ENCODE assay signal across 13 cellular contexts in the genomic region with DNA sequence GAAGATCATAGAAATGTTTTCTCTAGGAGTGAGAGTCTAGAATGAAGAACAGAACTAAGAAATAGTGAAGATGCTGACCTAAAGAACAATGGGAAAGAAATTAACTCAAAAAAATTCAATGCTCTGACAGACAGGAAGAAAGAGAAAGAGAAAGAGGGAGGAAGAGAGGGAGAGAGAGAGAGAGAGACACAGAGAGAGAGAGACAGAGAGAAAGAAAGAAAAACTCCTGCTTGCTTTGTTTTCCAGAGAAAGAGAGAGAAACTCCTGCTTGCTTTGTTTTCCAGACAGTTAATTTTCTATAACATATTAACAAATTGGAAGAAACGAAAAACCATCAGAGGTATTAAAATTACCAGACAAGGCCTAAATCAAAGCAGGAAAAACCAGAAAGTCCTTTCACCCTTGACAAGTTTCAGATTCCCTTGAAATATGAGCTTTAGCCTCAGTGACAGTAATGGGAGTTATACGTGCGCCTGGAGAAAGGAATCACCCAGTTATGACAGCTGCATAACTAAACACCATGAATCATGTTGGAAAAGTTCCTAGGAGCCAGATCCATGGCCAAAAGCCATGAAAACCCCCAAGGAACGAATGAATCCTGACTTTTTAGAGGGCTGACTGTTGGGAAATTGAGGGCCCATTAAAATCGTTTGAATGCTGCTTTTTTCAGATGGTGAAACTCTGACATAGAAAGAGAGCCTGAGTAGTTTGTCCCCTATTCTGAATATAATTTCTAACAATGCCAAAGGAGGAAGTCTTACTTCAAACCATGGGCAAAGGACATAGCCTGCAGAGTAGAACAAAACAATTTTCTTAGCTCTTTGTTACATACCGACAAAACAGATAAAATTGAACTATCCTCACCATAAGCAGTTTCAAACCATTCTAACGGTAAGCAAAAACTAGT.
A peak's percentile ranks its signal among the peaks of the same experiment; 100 is the strongest.
DNase-seq lines count a peak whose midpoint lies in the region; ATAC-seq and TF ChIP-seq lines count a peak whose summit lies in the region.
"Had no signal": no experiment of that assay in that cellular context is flagged by ENCODE, and none has a peak within 500 bp of the region (broad histone marks: within the 10 kb centered on the region; RNA-seq: fewer than 3 reads in every experiment).

No MANE protein-coding gene starts in this region.

- peak overlapping the region; percentile 83 for H3K27ac ChIP-seq in PC-3 (ENCODE audit: low read length)
- H3K27ac ChIP-seq in neural cell (ENCODE audit: low read length): no peak overlapping the region
- H3K27ac ChIP-seq: BLaER1 had no signal

- H3K79me2 ChIP-seq in PC-3 (ENCODE audit: low read length) (no peaks in the 10 kb centered on the region), neural cell (replicated peaks; ENCODE audit: insufficient read depth, low read length) (no peaks in the 10 kb centered on the region)

- TF ChIP-seq CTCF in PC-3 (conservative IDR thresholded peaks at IDR 0.05; ENCODE audit: low read depth, low read length): no peak
- TF ChIP-seq CTCF in neural cell (IDR thresholded peaks at IDR 0.05; ENCODE audit: poor library complexity, severe bottlenecking): no peak

- TF ChIP-seq RAD21 in neural cell (conservative IDR thresholded peaks at IDR 0.05): no peak

- TF ChIP-seq EP300 in neural cell (conservative IDR thresholded peaks at IDR 0.05; ENCODE audit: poor library complexity, severe bottlenecking): peak; percentile 57

- no peaks in the 10 kb centered on the region for H3F3A ChIP-seq in PC-3 (ENCODE audit: low read length, unreplicated experiment)
- no peaks in the 10 kb centered on the region for H3F3A ChIP-seq in neural cell (ENCODE audit: insufficient read depth, low read length, poor library complexity, severe bottlenecking)

- intact Hi-C loops in PC-3 (cut with micrococcal nuclease): no loop called here

- H3K27me3 ChIP-seq in PC-3 (ENCODE audit: low read length) (no peaks in the 10 kb centered on the region), neural cell (ENCODE audit: insufficient read depth, low read depth, low read length) (no peaks in the 10 kb centered on the region)
- H3K27me3 ChIP-seq: BLaER1 had no signal

- POLR2A ChIA-PET in PC-3 (lab: Charles Lee; ENCODE audit: unreplicated experiment): no interaction called here

- DNase-seq in AG20443 (ENCODE audit: low spot score): peak; percentile 9
- DNase-seq in PC-3: peak; percentile 96
- peak; percentile 51 for DNase-seq in fibroblast of gingiva (ENCODE audit: low read depth)
- no peak for DNase-seq in T-helper 1 cell
- no peak for DNase-seq in UCSD-AML1 (lab: John Stamatoyannopoulos, UW; ENCODE audit: unreplicated experiment)
- no peak for DNase-seq in stimulated activated naive CD8-positive, alpha-beta T cell treated with anti-CD3 and anti-CD28 coated beads, Interleukin-15, Interleukin-2, amounts not matched to agents 100 U/mL and 50 U/mL, for 24 hours
- DNase-seq in A172 (ENCODE audit: low spot score): no peak
- DNase-seq: aorta; SHP77; stimulated activated naive CD8-positive, alpha-beta T cell treated with anti-CD3 and anti-CD28 coated beads, Interleukin-15, amount 100 ng/mL, for 72 hours had no signal

- no peaks in the 10 kb centered on the region for H4K20me1 ChIP-seq in PC-3 (ENCODE audit: low read length)
- no peaks in the 10 kb centered on the region for H4K20me1 ChIP-seq in neural cell (ENCODE audit: insufficient read depth)
- H4K20me1 ChIP-seq: BLaER1 had no signal

- peaks cover 27% of the 10 kb centered on the region for H3K4me1 ChIP-seq in PC-3 (ENCODE audit: insufficient read depth, low read length)
- H3K4me1 ChIP-seq: BLaER1 had no signal

- CTCF ChIA-PET in PC-3 (lab: Charles Lee): no interaction called here

- H2AFZ ChIP-seq in PC-3 (ENCODE audit: low read length) (peak overlapping the region; percentile 45), neural cell (ENCODE audit: low read depth, low read length) (no peak overlapping the region)

- BruUV-seq in PC-3 (replicated peaks; lab: Mats Ljungman, UMichigan): no TSS peak

- H3K4me2 ChIP-seq in PC-3 (ENCODE audit: low read length) (peak overlapping the region; percentile 73), neural cell (ENCODE audit: low read length) (no peak overlapping the region)
- H3K4me2 ChIP-seq: BLaER1 had no signal

- H3K9me2 ChIP-seq in PC-3 (replicated peaks; ENCODE audit: low read length) (no peaks in the 10 kb centered on the region), neural cell (ENCODE audit: insufficient read depth, low read length) (no peaks in the 10 kb centered on the region)

- H3K9me3 ChIP-seq in PC-3 (ENCODE audit: low read length): no peaks in the 10 kb centered on the region
- H3K9me3 ChIP-seq in neural cell (ENCODE audit: low read length): no peaks in the 10 kb centered on the region
- H3K9me3 ChIP-seq: BLaER1 had no signal

- ATAC-seq in PC-3: peak; percentile 89
- ATAC-seq in stimulated activated naive CD8-positive, alpha-beta T cell treated with anti-CD3 and anti-CD28 coated beads, Interleukin-15, Interleukin-2, amounts not matched to agents 100 U/mL and 50 U/mL, for 24 hours: no peak
- ATAC-seq: stimulated activated naive CD8-positive, alpha-beta T cell treated with anti-CD3 and anti-CD28 coated beads, Interleukin-15, amount 100 ng/mL, for 72 hours had no signal

- H3K4me3 ChIP-seq in PC-3 (ENCODE audit: low read length) (peak overlapping the region; percentile 43), neural cell (ENCODE audit: low read length) (no peak overlapping the region)
- H3K4me3 ChIP-seq: BLaER1, skin epidermis had no signal

- H3K36me3 ChIP-seq in PC-3 (ENCODE audit: low read depth, low read length) (no peaks in the 10 kb centered on the region), neural cell (ENCODE audit: insufficient read depth, low read length) (no peaks in the 10 kb centered on the region)
- H3K36me3 ChIP-seq: BLaER1 had no signal

- H3K9ac ChIP-seq in PC-3 (ENCODE audit: low read length) (peak overlapping the region; percentile 50), neural cell (ENCODE audit: low read length) (no peak overlapping the region)
- H3K9ac ChIP-seq: BLaER1 had no signal

TF ChIP-seq in neural cell, 6 proteins besides CTCF, POLR2A, EP300 and RAD21:
- TF ChIP-seq REST (IDR thresholded peaks at IDR 0.05; ENCODE audit: borderline replicate concordance): no peak
- no peak for TF ChIP-seq TAF1 (IDR thresholded peaks at IDR 0.05; ENCODE audit: low read depth)
- TF ChIP-seq POLR2AphosphoS5 (IDR thresholded peaks at IDR 0.05): no peak
- no peak for TF ChIP-seq MXI1 (conservative IDR thresholded peaks at IDR 0.05; ENCODE audit: poor library complexity, severe bottlenecking)
- no peak for TF ChIP-seq EZH2 (IDR thresholded peaks at IDR 0.05; ENCODE audit: borderline replicate concordance, insufficient read depth, low read length, poor library complexity, severe bottlenecking)
- no peak for TF ChIP-seq SMC3 (conservative IDR thresholded peaks at IDR 0.05; ENCODE audit: poor library complexity)
TF ChIP-seq in neural cell: peak in this region for 0.

Comparison
In these comparisons a context has a peak if more than half of its experiments do, and no peak if none do; other contexts are left out.
1. DNase-seq: peak in AG20443 (single experiment), PC-3 (single experiment) and fibroblast of gingiva (single experiment); none in T-helper 1 cell (0 of 5), UCSD-AML1 (single experiment), stimulated activated naive CD8-positive, alpha-beta T cell treated with anti-CD3 and anti-CD28 coated beads, Interleukin-15, Interleukin-2, amounts not matched to agents 100 U/mL and 50 U/mL, for 24 hours (single experiment) and A172 (single experiment).